ENCODE assay signal across 23 cellular contexts in genomic region chr19:9040131-9040530, GRCh38. TPM values are rescaled to one million over a fixed set of nuclear protein-coding genes. Genes with fewer than 3 reads are reported as not detected.
DNase-seq lines count a peak whose midpoint lies in the region; ATAC-seq, FAIRE-seq and TF ChIP-seq lines count a peak whose summit lies in the region.
"Had no signal": no experiment of that assay in that cellular context is flagged by ENCODE, and none has a peak within 500 bp of the region (broad histone marks: within the 10 kb centered on the region; RNA-seq: fewer than 3 reads in every experiment).

No MANE protein-coding gene starts in this region.

- intact Hi-C loops in mammary epithelial cell (cut with micrococcal nuclease): no loop called here
- intact Hi-C loops in Caco-2 (cut with micrococcal nuclease; ENCODE audit: unreplicated experiment): no loop called here

- POLR2A ChIA-PET in Caco-2 (lab: Charles Lee): no interaction called here

- CTCF ChIA-PET in mammary epithelial cell (lab: Charles Lee; ENCODE audit: low non-redundant PET): no interaction called here
- CTCF ChIA-PET in Caco-2 (lab: Charles Lee): no interaction called here

- no peaks in the 10 kb centered on the region for H3K79me2 ChIP-seq in mammary epithelial cell (ENCODE audit: insufficient read depth, low read length)
- H3K79me2 ChIP-seq in neural progenitor cell (ENCODE audit: low read depth): no peaks in the 10 kb centered on the region

- DNase-seq in H54 (ENCODE audit: insufficient read length, low spot score) (peak; percentile 30), mammary epithelial cell (peak; percentile 3), neural progenitor cell (ENCODE audit: low spot score) (no peak), RPMI8226 (no peak), Caco-2 (no peak), NCI-H2081 (lab: John Stamatoyannopoulos, UW) (no peak)
- DNase-seq: ACHN; CD4-positive, alpha-beta memory T cell; HFFc6; MV-4-11; NCI-H1105 treated with DMSO at 0.1 percent for 48 hours; NCI-H2029 treated with DMSO at 0.1 percent for 48 hours; NCI-H2171 treated with DMSO at 0.1 percent for 48 hours; NCI-H524 treated with DMSO at 0.1 percent for 48 hours; SHP77 treated with DMSO at 0.1 percent for 48 hours had no signal

- no peak overlapping the region for H3K4me2 ChIP-seq in mammary epithelial cell (ENCODE audit: insufficient read depth, low read depth, low read length)
- H3K4me2 ChIP-seq in neural progenitor cell: no peak overlapping the region

- H3K4me3 ChIP-seq in mammary epithelial cell (replicated peaks in 1 of 3; ENCODE audit: insufficient read depth in 1 of 3, low read depth in 2 of 3, low read length in 3 of 3) (no peak overlapping the region), neural progenitor cell (no peak overlapping the region), Caco-2 (ENCODE audit: low read depth, low read length) (no peak overlapping the region)
- H3K4me3 ChIP-seq: BLaER1 treated with 17β-estradiol and CSF1 and Interleukin-3, amounts not matched to agents 10 nM and 100 nM; SK-N-MC had no signal

- BruUV-seq in mammary epithelial cell (replicated peaks; lab: Mats Ljungman, UMichigan) (no TSS peak), Caco-2 (replicated peaks; lab: Mats Ljungman, UMichigan) (no TSS peak)

- H3K4me1 ChIP-seq in mammary epithelial cell (ENCODE audit: insufficient read depth, low read length) (no peaks in the 10 kb centered on the region), neural progenitor cell (no peaks in the 10 kb centered on the region), Caco-2 (no peaks in the 10 kb centered on the region)

- no peak for TF ChIP-seq CTCF in mammary epithelial cell (conservative IDR thresholded peaks at IDR 0.05 in 1 of 2, IDR thresholded peaks at IDR 0.05 in 1 of 2; ENCODE audit: extremely low read depth in 1 of 2, insufficient read depth in 1 of 2, low read depth in 1 of 2, low read length in 2 of 2)
- no peak for TF ChIP-seq CTCF in neural progenitor cell (IDR thresholded peaks at IDR 0.05)
- no peak for TF ChIP-seq CTCF in Caco-2 (IDR thresholded peaks at IDR 0.05; ENCODE audit: insufficient read depth in 1 of 2, low read depth in 1 of 2, low read length in 1 of 2, severe bottlenecking in 1 of 2, unreplicated experiment in 1 of 2)

- TF ChIP-seq RAD21 in Ishikawa (IDR thresholded peaks at IDR 0.05; ENCODE audit: low read depth): no peak

- H2AFZ ChIP-seq in mammary epithelial cell (ENCODE audit: low read depth, low read length) (peak overlapping the region; percentile 55), neural progenitor cell (replicated peaks) (no peak overlapping the region)

- WGBS in mammary epithelial cell (ENCODE audit: low coverage, missing lambda C conversion rate): 31% methylated on average over 7 of the region's 9 CpGs

- H3K36me3 ChIP-seq in mammary epithelial cell (ENCODE audit: insufficient read depth, low read length) (no peaks in the 10 kb centered on the region), neural progenitor cell (no peaks in the 10 kb centered on the region), Caco-2 (ENCODE audit: control insufficient read depth, insufficient read depth, low read length) (no peaks in the 10 kb centered on the region)
- H3K36me3 ChIP-seq: BLaER1 treated with 17β-estradiol and CSF1 and Interleukin-3, amounts not matched to agents 10 nM and 100 nM had no signal

- H3K4me3 Mint-ChIP-seq in neural progenitor cell (peak overlapping the region; percentile 11), Caco-2 (ENCODE audit: unreplicated experiment) (no peak overlapping the region)
- H3K4me3 Mint-ChIP-seq: CD4-positive, alpha-beta memory T cell; HFFc6 had no signal

- H3K9me3 ChIP-seq in mammary epithelial cell (replicated peaks; ENCODE audit: insufficient read depth, low read length) (peaks cover 3% of the 10 kb centered on the region), neural progenitor cell (ENCODE audit: low read depth) (no peaks in the 10 kb centered on the region), Caco-2 (no peaks in the 10 kb centered on the region)
- H3K9me3 ChIP-seq: BLaER1 treated with 17β-estradiol and CSF1 and Interleukin-3, amounts not matched to agents 10 nM and 100 nM had no signal

- H3K27ac Mint-ChIP-seq in neural progenitor cell: no peak overlapping the region
- no peak overlapping the region for H3K27ac Mint-ChIP-seq in Caco-2 (ENCODE audit: unreplicated experiment)
- H3K27ac Mint-ChIP-seq: CD4-positive, alpha-beta memory T cell; HFFc6 had no signal

- no peak for TF ChIP-seq EP300 in Ishikawa (IDR thresholded peaks at IDR 0.05; ENCODE audit: borderline replicate concordance)

- H4K20me1 ChIP-seq in mammary epithelial cell (ENCODE audit: insufficient read depth, low read length) (no peaks in the 10 kb centered on the region), neural progenitor cell (ENCODE audit: low read depth) (no peaks in the 10 kb centered on the region)
- H4K20me1 ChIP-seq: BLaER1 treated with 17β-estradiol and CSF1 and Interleukin-3, amounts not matched to agents 10 nM and 100 nM had no signal

- no peaks in the 10 kb centered on the region for H3K4me1 Mint-ChIP-seq in neural progenitor cell
- H3K4me1 Mint-ChIP-seq in Caco-2 (ENCODE audit: low read depth, unreplicated experiment): no peaks in the 10 kb centered on the region
- H3K4me1 Mint-ChIP-seq: CD4-positive, alpha-beta memory T cell had no signal

- H3K9ac ChIP-seq in mammary epithelial cell (ENCODE audit: insufficient read depth, low read length) (no peak overlapping the region), neural progenitor cell (no peak overlapping the region)
- H3K9ac ChIP-seq: BLaER1 treated with 17β-estradiol and CSF1 and Interleukin-3, amounts not matched to agents 10 nM and 100 nM had no signal

- no peaks in the 10 kb centered on the region for H3K9me3 Mint-ChIP-seq in neural progenitor cell
- H3K9me3 Mint-ChIP-seq in Caco-2 (ENCODE audit: unreplicated experiment): peaks cover 11% of the 10 kb centered on the region
- H3K9me3 Mint-ChIP-seq: CD4-positive, alpha-beta memory T cell had no signal

- no peak for ATAC-seq in GM21515 (IDR thresholded peaks at IDR 0.05; ENCODE audit: unreplicated experiment)

- no peak for TF ChIP-seq POLR2A in H54 (IDR thresholded peaks at IDR 0.05; ENCODE audit: low read depth, low read length)

- no peaks in the 10 kb centered on the region for H3K36me3 Mint-ChIP-seq in neural progenitor cell
- no peaks in the 10 kb centered on the region for H3K36me3 Mint-ChIP-seq in Caco-2 (ENCODE audit: insufficient read depth, unreplicated experiment)
- H3K36me3 Mint-ChIP-seq: CD4-positive, alpha-beta memory T cell had no signal

- H3K27me3 ChIP-seq in mammary epithelial cell (ENCODE audit: insufficient read depth, low read length): no peaks in the 10 kb centered on the region
- no peaks in the 10 kb centered on the region for H3K27me3 ChIP-seq in neural progenitor cell
- no peaks in the 10 kb centered on the region for H3K27me3 ChIP-seq in Caco-2 (replicated peaks; ENCODE audit: control insufficient read depth, insufficient read depth, low read length)
- H3K27me3 ChIP-seq: BLaER1 treated with 17β-estradiol and CSF1 and Interleukin-3, amounts not matched to agents 10 nM and 100 nM had no signal

- dilution Hi-C loops in mammary epithelial cell (cut with HindIII; ENCODE audit: low sequenced_read_pairs): loop anchor here (5.0 to 10.0 kb wide), 2 partner anchors 175 to 433 kb away; no protein-coding TSS in a partner anchor

- H3K27me3 Mint-ChIP-seq in neural progenitor cell (ENCODE audit: insufficient read depth, low read depth): peaks cover 4% of the 10 kb centered on the region
- no peaks in the 10 kb centered on the region for H3K27me3 Mint-ChIP-seq in Caco-2 (ENCODE audit: insufficient read depth, unreplicated experiment)

- H3K27ac ChIP-seq in mammary epithelial cell (ENCODE audit: insufficient read depth, low read depth, low read length) (no peak overlapping the region), neural progenitor cell (no peak overlapping the region)
- H3K27ac ChIP-seq: BLaER1 treated with 17β-estradiol and CSF1 and Interleukin-3, amounts not matched to agents 10 nM and 100 nM; SK-N-MC had no signal

- no peak for FAIRE-seq in H54 (lab: Jason Lieb, UNC)
- FAIRE-seq: GM12892 had no signal

- in situ Hi-C loops in mammary epithelial cell (cut with MboI; ENCODE audit: low sequenced_read_pairs in 2 of 2): no loop called here

- H3F3A ChIP-seq in neural progenitor cell (ENCODE audit: low read depth): peaks cover 3% of the 10 kb centered on the region

TF ChIP-seq in Ishikawa, 13 proteins besides CTCF, POLR2A, EP300 and RAD21 (continues in another document):
- no peak for TF ChIP-seq TCF12 (IDR thresholded peaks at IDR 0.05; ENCODE audit: low read depth)
- TF ChIP-seq, protein P1, sequence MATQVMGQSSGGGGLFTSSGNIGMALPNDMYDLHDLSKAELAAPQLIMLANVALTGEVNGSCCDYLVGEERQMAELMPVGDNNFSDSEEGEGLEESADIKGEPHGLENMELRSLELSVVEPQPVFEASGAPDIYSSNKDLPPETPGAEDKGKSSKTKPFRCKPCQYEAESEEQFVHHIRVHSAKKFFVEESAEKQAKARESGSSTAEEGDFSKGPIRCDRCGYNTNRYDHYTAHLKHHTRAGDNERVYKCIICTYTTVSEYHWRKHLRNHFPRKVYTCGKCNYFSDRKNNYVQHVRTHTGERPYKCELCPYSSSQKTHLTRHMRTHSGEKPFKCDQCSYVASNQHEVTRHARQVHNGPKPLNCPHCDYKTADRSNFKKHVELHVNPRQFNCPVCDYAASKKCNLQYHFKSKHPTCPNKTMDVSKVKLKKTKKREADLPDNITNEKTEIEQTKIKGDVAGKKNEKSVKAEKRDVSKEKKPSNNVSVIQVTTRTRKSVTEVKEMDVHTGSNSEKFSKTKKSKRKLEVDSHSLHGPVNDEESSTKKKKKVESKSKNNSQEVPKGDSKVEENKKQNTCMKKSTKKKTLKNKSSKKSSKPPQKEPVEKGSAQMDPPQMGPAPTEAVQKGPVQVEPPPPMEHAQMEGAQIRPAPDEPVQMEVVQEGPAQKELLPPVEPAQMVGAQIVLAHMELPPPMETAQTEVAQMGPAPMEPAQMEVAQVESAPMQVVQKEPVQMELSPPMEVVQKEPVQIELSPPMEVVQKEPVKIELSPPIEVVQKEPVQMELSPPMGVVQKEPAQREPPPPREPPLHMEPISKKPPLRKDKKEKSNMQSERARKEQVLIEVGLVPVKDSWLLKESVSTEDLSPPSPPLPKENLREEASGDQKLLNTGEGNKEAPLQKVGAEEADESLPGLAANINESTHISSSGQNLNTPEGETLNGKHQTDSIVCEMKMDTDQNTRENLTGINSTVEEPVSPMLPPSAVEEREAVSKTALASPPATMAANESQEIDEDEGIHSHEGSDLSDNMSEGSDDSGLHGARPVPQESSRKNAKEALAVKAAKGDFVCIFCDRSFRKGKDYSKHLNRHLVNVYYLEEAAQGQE (IDR thresholded peaks at IDR 0.05; ENCODE audit: low read depth): no peak

RNA-seq across cellular contexts. Expression of gene MUC16, which starts 29.9 kb away (rescaled TPM):
- total RNA-seq in mammary epithelial cell: under 1 TPM; 0.17 to 0.26 TPM
- 0.01 TPM for polyA plus RNA-seq in mammary epithelial cell
- not detected for polyA minus RNA-seq in mammary epithelial cell
- under 0.01 and 0.07 TPM in 2 replicates for total RNA-seq in neural progenitor cell (ENCODE audit: low replicate concordance)
- total RNA-seq in Caco-2 (2022): 0.05 TPM in 2 replicates
- total RNA-seq: CD4-positive, alpha-beta memory T cell; G401; H4; HFFc6 had no signal
- polyA plus RNA-seq: CD4-positive, alpha-beta memory T cell had no signal

RNA-seq across cellular contexts. Expression of gene OR1M1, which starts 46.7 kb away (rescaled TPM):
- total RNA-seq in mammary epithelial cell: not detected
- polyA plus RNA-seq in mammary epithelial cell: not detected
- polyA minus RNA-seq in mammary epithelial cell: not detected
- total RNA-seq in neural progenitor cell (ENCODE audit: low replicate concordance): not detected in 2 replicates
- total RNA-seq in Caco-2 (2022): not detected in 2 replicates
- total RNA-seq: CD4-positive, alpha-beta memory T cell; G401; H4; HFFc6; OCI-LY7 had no signal
- polyA plus RNA-seq: CD4-positive, alpha-beta memory T cell had no signal

Comparison
In these comparisons a context has a peak if more than half of its experiments do, and no peak if none do; other contexts are left out.
1. DNase-seq: peak in H54 (single experiment) and mammary epithelial cell (single experiment); none in neural progenitor cell (single experiment), RPMI8226 (single experiment), Caco-2 (0 of 2) and NCI-H2081 (0 of 2).